ENCODE assay signal across 25 cellular contexts in the genomic region with DNA sequence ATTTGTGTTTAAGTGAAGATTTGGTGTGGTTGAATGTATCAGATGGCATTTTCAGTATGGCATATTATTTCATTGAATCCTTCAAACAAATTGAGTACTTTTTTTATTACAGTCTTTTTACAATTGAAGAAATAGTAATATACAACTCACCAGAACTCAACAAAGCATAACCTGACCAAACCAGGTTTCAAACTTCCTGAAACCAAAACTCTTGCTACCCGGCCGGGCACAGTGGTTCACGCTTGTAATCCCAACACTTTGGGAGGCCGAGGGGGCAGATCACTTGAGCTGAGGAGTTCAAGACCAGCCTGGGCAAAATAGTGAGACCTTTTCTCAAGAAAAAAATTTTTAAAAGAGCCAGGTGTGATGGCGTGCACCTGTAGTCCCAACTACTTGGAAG.
"Had no signal": no experiment of that assay in that cellular context is flagged by ENCODE, and none has a peak within 500 bp of the region (broad histone marks: within the 10 kb centered on the region; RNA-seq: fewer than 3 reads in every experiment).

No MANE protein-coding gene starts in this region.

- H3K9me3 Mint-ChIP-seq: natural killer cell treated with Interleukin-12 subunit alpha and Interleukin-12 subunit beta and Interleukin-15 and Interleukin-18, amount 100 ng/mL, for 72 hours; stimulated activated naive CD8-positive, alpha-beta T cell treated with anti-CD3 and anti-CD28 coated beads, Interleukin-15, Interleukin-2, amounts not matched to agents 100 ng/mL and 50 ng/mL, for 24 hours had no signal

- H3K36me3 Mint-ChIP-seq: naive thymus-derived CD4-positive, alpha-beta T cell; natural killer cell treated with Interleukin-12 subunit alpha and Interleukin-12 subunit beta and Interleukin-15 and Interleukin-18, amount 100 ng/mL, for 72 hours had no signal

- ATAC-seq: mucosa of descending colon; naive thymus-derived CD4-positive, alpha-beta T cell; natural killer cell treated with Interleukin-12 subunit alpha and Interleukin-12 subunit beta and Interleukin-15 and Interleukin-18, amount 100 ng/mL, for 72 hours; right lobe of liver; upper lobe of right lung had no signal

- H3K4me3 ChIP-seq: hepatocyte, left ventricle myocardium inferior, lung, mucosa of descending colon, ovary, right atrium auricular region, right lobe of liver, skin epidermis, suprapubic skin, thoracic aorta, tibial artery, upper lobe of right lung had no signal

- H3K4me1 Mint-ChIP-seq: naive thymus-derived CD4-positive, alpha-beta T cell had no signal

- H3K27me3 Mint-ChIP-seq: naive thymus-derived CD4-positive, alpha-beta T cell; natural killer cell treated with Interleukin-12 subunit alpha and Interleukin-12 subunit beta and Interleukin-15 and Interleukin-18, amount 100 ng/mL, for 72 hours; progenitor cell of endocrine pancreas; stimulated activated naive CD8-positive, alpha-beta T cell treated with anti-CD3 and anti-CD28 coated beads, Interleukin-15, Interleukin-2, amounts not matched to agents 100 ng/mL and 50 ng/mL, for 24 hours had no signal

- DNase-seq: islet precursor cell; left ventricle myocardium inferior; mesendoderm; midbrain; mucosa of descending colon; naive thymus-derived CD4-positive, alpha-beta T cell; ovary; right lobe of liver; stimulated activated CD4-positive, alpha-beta T cell treated with anti-CD3 and anti-CD28 coated beads, Interleukin-12 subunit alpha, Interleukin-12 subunit beta, amount 100 ng/mL, for 4 hours; stimulated activated CD4-positive, alpha-beta T cell treated with anti-CD3 and anti-CD28 coated beads, Interleukin-15, amount 100 ng/mL, for 24 hours; stimulated activated CD4-positive, alpha-beta T cell treated with anti-CD3 and anti-CD28 coated beads, Interleukin-2, amount 100 ng/mL, for 24 hours; stimulated activated CD4-positive, alpha-beta T cell treated with anti-CD3 and anti-CD28 coated beads, Interleukin-4, amount 100 ng/mL, for 1 hour; stimulated activated naive CD4-positive, alpha-beta T cell; tibial artery; trophoblast cell; upper lobe of right lung had no signal

- H3K4me3 Mint-ChIP-seq: naive thymus-derived CD4-positive, alpha-beta T cell; natural killer cell treated with Interleukin-12 subunit alpha and Interleukin-12 subunit beta and Interleukin-15 and Interleukin-18, amount 100 ng/mL, for 72 hours; stimulated activated naive CD8-positive, alpha-beta T cell treated with anti-CD3 and anti-CD28 coated beads, Interleukin-15, Interleukin-2, amounts not matched to agents 100 ng/mL and 50 ng/mL, for 24 hours had no signal

- H3K27ac Mint-ChIP-seq: naive thymus-derived CD4-positive, alpha-beta T cell; natural killer cell treated with Interleukin-12 subunit alpha and Interleukin-12 subunit beta and Interleukin-15 and Interleukin-18, amount 100 ng/mL, for 72 hours; progenitor cell of endocrine pancreas; stimulated activated naive CD8-positive, alpha-beta T cell treated with anti-CD3 and anti-CD28 coated beads, Interleukin-15, Interleukin-2, amounts not matched to agents 100 ng/mL and 50 ng/mL, for 24 hours had no signal
